30 cellular contexts compared by ENCODE assay signal in genomic region chr5:172137046-172137445, GRCh38. TPM values are rescaled to one million over a fixed set of nuclear protein-coding genes. Genes with fewer than 3 reads are reported as not detected.
"Had no signal": no experiment of that assay in that cellular context is flagged by ENCODE, and none has a peak within 500 bp of the region (broad histone marks: within the 10 kb centered on the region; RNA-seq: fewer than 3 reads in every experiment).

No MANE protein-coding gene starts in this region.

- H3K27me3 Mint-ChIP-seq: activated CD4-positive, alpha-beta memory T cell treated with anti-CD3 and anti-CD28 coated beads for 36 hours; activated CD8-positive, alpha-beta memory T cell treated with anti-CD3 and anti-CD28 coated beads, Interleukin-2, amount 10 ng/mL, durations not matched to agents 7 days and 5 days; memory B cell; stimulated activated naive B cell treated with anti-CD40 and anti-IgM and Interleukin-4, amounts not matched to agents 10 μg/mL and 1 μg/mL and 100 μg/mL, for 72 hours had no signal

- H3K9me3 ChIP-seq: sigmoid colon, thoracic aorta had no signal

- H3K36me3 ChIP-seq: neural progenitor cell, sigmoid colon, thoracic aorta had no signal

- H3K4me1 ChIP-seq: sigmoid colon had no signal

- H3K27me3 ChIP-seq: heart left ventricle, neural progenitor cell, sigmoid colon had no signal

- H3K4me3 Mint-ChIP-seq: activated CD4-positive, alpha-beta memory T cell treated with anti-CD3 and anti-CD28 coated beads for 36 hours; activated CD8-positive, alpha-beta memory T cell treated with anti-CD3 and anti-CD28 coated beads, Interleukin-2, amount 10 ng/mL, durations not matched to agents 7 days and 5 days; neural progenitor cell; stimulated activated naive B cell treated with anti-CD40 and anti-IgM and Interleukin-4, amounts not matched to agents 10 μg/mL and 1 μg/mL and 100 μg/mL, for 72 hours; WTC11 had no signal

- H3K27ac ChIP-seq: heart left ventricle, neural progenitor cell, sigmoid colon, thoracic aorta had no signal

- H3K27ac Mint-ChIP-seq: activated CD4-positive, alpha-beta memory T cell treated with anti-CD3 and anti-CD28 coated beads for 36 hours; activated CD8-positive, alpha-beta memory T cell treated with anti-CD3 and anti-CD28 coated beads, Interleukin-2, amount 10 ng/mL, durations not matched to agents 7 days and 5 days; activated T-helper 2 cell treated with anti-CD3 and anti-CD28 coated beads, Interferon-gamma antibody, Interleukin-2, Interleukin-4, amounts not matched to agents 10 μg/mL and 5 μg/mL and 100 μg/mL, durations not matched to agents 14 hours and 24 hours and 36 hours; memory B cell; neural progenitor cell; stimulated activated naive B cell treated with anti-CD40 and anti-IgM and Interleukin-4, amounts not matched to agents 10 μg/mL and 1 μg/mL and 100 μg/mL, for 72 hours; WTC11 had no signal

- H3K36me3 Mint-ChIP-seq: neural progenitor cell had no signal

- ATAC-seq: activated CD8-positive, alpha-beta memory T cell treated with anti-CD3 and anti-CD28 coated beads, Interleukin-2, amount 10 ng/mL, durations not matched to agents 7 days and 5 days; heart left ventricle; left colon; stimulated activated naive B cell treated with anti-CD40 and anti-IgM and Interleukin-4, amounts not matched to agents 10 μg/mL and 1 μg/mL and 100 μg/mL, for 72 hours; WTC11 had no signal

- H3K9me3 Mint-ChIP-seq: memory B cell; stimulated activated naive B cell treated with anti-CD40 and anti-IgM and Interleukin-4, amounts not matched to agents 10 μg/mL and 1 μg/mL and 100 μg/mL, for 72 hours had no signal

- DNase-seq: activated CD4-positive, alpha-beta memory T cell treated with anti-CD3 and anti-CD28 coated beads for 36 hours; activated CD4-positive, alpha-beta T cell treated with anti-CD3 and anti-CD28 coated beads for 4 hours; activated CD8-positive, alpha-beta memory T cell treated with anti-CD3 and anti-CD28 coated beads, Interleukin-2, amount 10 ng/mL, durations not matched to agents 7 days and 5 days; activated naive CD4-positive, alpha-beta T cell; activated T-cell treated with anti-CD3 and anti-CD28 coated beads for 4 hours; cerebellar nuclear complex; cortex of kidney; heart left ventricle; left colon; retina; sigmoid colon; stimulated activated CD4-positive, alpha-beta T cell treated with anti-CD3 and anti-CD28 coated beads, Interleukin-2, amount 100 ng/mL, for 48 hours; stimulated activated CD8-positive, alpha-beta memory T cell treated with anti-CD3 and anti-CD28 coated beads, Interleukin-4, amount 100 ng/mL, for 48 hours; stimulated activated naive B cell treated with anti-CD40 and anti-IgM and Interleukin-4, amounts not matched to agents 10 μg/mL and 1 μg/mL and 100 μg/mL, for 72 hours; T-helper 1 cell; T-helper 9 cell had no signal

- H3K4me3 ChIP-seq: heart left ventricle, neural progenitor cell, sigmoid colon, thoracic aorta had no signal

- H3K9ac ChIP-seq: neural progenitor cell had no signal

RNA-seq across cellular contexts. Expression of gene EFCAB9, which starts 56.9 kb away (rescaled TPM):
- total RNA-seq: activated CD4-positive, alpha-beta memory T cell treated with anti-CD3 and anti-CD28 coated beads for 36 hours; activated CD8-positive, alpha-beta memory T cell treated with anti-CD3 and anti-CD28 coated beads, Interleukin-2, amount 10 ng/mL, durations not matched to agents 7 days and 5 days; activated T-helper 2 cell treated with anti-CD3 and anti-CD28 coated beads, Interferon-gamma antibody, Interleukin-2, Interleukin-4, amounts not matched to agents 10 μg/mL and 5 μg/mL and 100 μg/mL, durations not matched to agents 14 hours and 24 hours and 36 hours; epithelial cell of proximal tubule; fibroblast of villous mesenchyme; heart left ventricle; left colon; lower leg skin; mononuclear cell; myocyte; osteoblast; posterior vena cava; sigmoid colon; thoracic aorta; ureter; WTC11 had no signal
- polyA plus RNA-seq: heart left ventricle, keratinocyte, sigmoid colon had no signal
